Comparison of ENCODE assay signal across 24 cellular contexts in the genomic region with DNA sequence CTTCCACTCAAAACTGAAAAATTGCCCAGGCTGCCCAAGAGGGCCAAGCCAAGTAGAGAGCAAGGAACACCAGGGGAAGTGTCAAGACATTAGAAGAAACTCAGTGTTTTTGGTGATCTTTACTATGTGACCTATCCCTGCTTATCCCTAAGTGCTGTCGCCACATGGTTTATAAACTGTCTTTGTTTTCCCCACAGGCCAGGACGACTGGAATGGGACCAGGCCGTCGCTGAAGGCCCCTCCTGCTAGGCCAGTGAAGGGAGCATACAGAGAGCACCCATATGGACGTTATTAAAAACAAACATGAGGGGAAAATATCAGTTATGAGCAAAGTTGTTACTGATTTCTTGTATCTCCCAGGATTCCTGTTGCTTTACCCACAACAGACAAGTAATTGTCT. TPM values are rescaled to one million over a fixed set of nuclear protein-coding genes. Genes with fewer than 3 reads are reported as not detected.
DNase-seq lines count a peak whose midpoint lies in the region; ATAC-seq and TF ChIP-seq lines count a peak whose summit lies in the region.
"Had no signal": no experiment of that assay in that cellular context is flagged by ENCODE, and none has a peak within 500 bp of the region (broad histone marks: within the 10 kb centered on the region; RNA-seq: fewer than 3 reads in every experiment).

No MANE protein-coding gene starts in this region.

- H3K4me3 Mint-ChIP-seq in HFFc6 (no peak overlapping the region), WTC11 (no peak overlapping the region), progenitor cell of endocrine pancreas (ENCODE audit: low read depth) (no peak overlapping the region)
- H3K4me3 Mint-ChIP-seq: CD4-positive, alpha-beta T cell; H9 had no signal

- H3K27ac ChIP-seq in body of pancreas, result no peak overlapping the region
- H3K27ac ChIP-seq: BLaER1, GM23248, HL-60, SJCRH30 had no signal

- POLR2A ChIA-PET in WTC11 (lab: Charles Lee), result no interaction called here

- no peak for ATAC-seq in WTC11
- ATAC-seq in body of pancreas, result no peak
- ATAC-seq in mucosa of descending colon, result no peak
- ATAC-seq: GM12878 had no signal

- no peak for TF ChIP-seq POLR2A in body of pancreas (IDR thresholded peaks at IDR 0.05)

- no peaks in the 10 kb centered on the region for H3K9me3 ChIP-seq in body of pancreas
- H3K9me3 ChIP-seq in mucosa of descending colon, result no peaks in the 10 kb centered on the region
- H3K9me3 ChIP-seq: BLaER1, Caco-2, SJCRH30 had no signal

- H3K4me1 ChIP-seq in body of pancreas, result no peaks in the 10 kb centered on the region
- no peaks in the 10 kb centered on the region for H3K4me1 ChIP-seq in mucosa of descending colon (ENCODE audit: low read depth)
- H3K4me1 ChIP-seq: BLaER1, Caco-2, SJCRH30 had no signal

- H3K4me3 ChIP-seq in body of pancreas (no peak overlapping the region), mucosa of descending colon (no peak overlapping the region)
- H3K4me3 ChIP-seq: BLaER1, GM12878, GM23248, SJCRH30 had no signal

- H3K4me1 Mint-ChIP-seq in HFFc6 (ENCODE audit: low read depth), result no peaks in the 10 kb centered on the region; the same call in 1 of the 2 replicates
- H3K4me1 Mint-ChIP-seq in WTC11, result no peaks in the 10 kb centered on the region
- no peaks in the 10 kb centered on the region for H3K4me1 Mint-ChIP-seq in progenitor cell of endocrine pancreas (ENCODE audit: low read depth)
- H3K4me1 Mint-ChIP-seq: H9 had no signal

- H3K27ac Mint-ChIP-seq in HFFc6, result peak overlapping the region; percentile 46; the same call in 1 of the 2 replicates
- H3K27ac Mint-ChIP-seq in WTC11, result peak overlapping the region; percentile 76; the same call in 1 of the 2 replicates
- peak overlapping the region; percentile 49 for H3K27ac Mint-ChIP-seq in progenitor cell of endocrine pancreas
- H3K27ac Mint-ChIP-seq: CD4-positive, alpha-beta T cell; H9 had no signal

- WGBS in body of pancreas, 2 donors, result 78 to 83% methylated on average over 5 of the region's 5 CpGs

- CTCF ChIA-PET in WTC11 (lab: Charles Lee), result no interaction called here

- H3K36me3 ChIP-seq in body of pancreas (replicated peaks in 1 of 2; ENCODE audit: insufficient read depth in 1 of 2, low read depth in 2 of 2) (peaks cover 5 to 40% of the 10 kb centered on the region in 2 donors), mucosa of descending colon (ENCODE audit: low read depth) (peaks cover 22% of the 10 kb centered on the region)
- H3K36me3 ChIP-seq: BLaER1 had no signal

- H3K27me3 Mint-ChIP-seq in HFFc6 (ENCODE audit: insufficient read depth), result peaks cover 2% of the 10 kb centered on the region; the same call in 1 of the 2 replicates
- H3K27me3 Mint-ChIP-seq in WTC11 (ENCODE audit: low read depth), result no peaks in the 10 kb centered on the region
- H3K27me3 Mint-ChIP-seq in progenitor cell of endocrine pancreas, result no peaks in the 10 kb centered on the region
- H3K27me3 Mint-ChIP-seq: CD4-positive, alpha-beta T cell had no signal

- intact Hi-C loops in body of pancreas (cut with DNase I) (no loop called here), mucosa of descending colon (cut with DNase I, micrococcal nuclease) (no loop called here)

- DNase-seq in HFFc6 (no peak), WTC11 (ENCODE audit: low spot score) (no peak), globus pallidus (ENCODE audit: low spot score) (peak; percentile 63), progenitor cell of endocrine pancreas (ENCODE audit: low spot score, unreplicated experiment) (no peak), DMS 273 treated with DMSO at 0.1 percent for 48 hours (lab: John Stamatoyannopoulos, UW) (no peak), body of pancreas (no peak), mucosa of descending colon (no peak)
- DNase-seq: Caco-2; CD4-positive, alpha-beta T cell; DND-41; GM23248; H9; KBM-7; MM.1S; NCI-H1048; NCI-H1436; NCI-H187 treated with DMSO at 0.1 percent for 48 hours; NCI-H2227 treated with DMSO at 0.1 percent for 48 hours; NCI-H510A treated with DMSO at 0.1 percent for 48 hours; NCI-H748 treated with DMSO at 0.1 percent for 48 hours; SJCRH30 had no signal

- peaks cover 23% of the 10 kb centered on the region for H3K36me3 Mint-ChIP-seq in HFFc6 (ENCODE audit: low read depth)
- H3K36me3 Mint-ChIP-seq in WTC11, result peaks cover 76% of the 10 kb centered on the region
- H3K36me3 Mint-ChIP-seq in progenitor cell of endocrine pancreas (ENCODE audit: insufficient read depth), result peaks cover 34% of the 10 kb centered on the region

- no peak for TF ChIP-seq CTCF in HFFc6 (IDR thresholded peaks at IDR 0.05)
- no peak for TF ChIP-seq CTCF in WTC11 (IDR thresholded peaks at IDR 0.05)
- TF ChIP-seq CTCF in progenitor cell of endocrine pancreas (IDR thresholded peaks at IDR 0.05; ENCODE audit: unreplicated experiment), result no peak
- no peak for TF ChIP-seq CTCF in body of pancreas (IDR thresholded peaks at IDR 0.05)
- no peak for TF ChIP-seq CTCF in mucosa of descending colon (IDR thresholded peaks at IDR 0.05)

- H3K9me3 Mint-ChIP-seq in HFFc6, result no peaks in the 10 kb centered on the region
- H3K9me3 Mint-ChIP-seq in WTC11, result no peaks in the 10 kb centered on the region
- H3K9me3 Mint-ChIP-seq in progenitor cell of endocrine pancreas (ENCODE audit: low read depth), result no peaks in the 10 kb centered on the region
- H3K9me3 Mint-ChIP-seq: CD4-positive, alpha-beta T cell; H9 had no signal

- H3K27me3 ChIP-seq in body of pancreas, result no peaks in the 10 kb centered on the region
- H3K27me3 ChIP-seq: BLaER1, SJCRH30 had no signal

TF ChIP-seq in WTC11, 78 proteins besides CTCF, POLR2A, EP300 and RAD21:
- TF ChIP-seq, protein P1, sequence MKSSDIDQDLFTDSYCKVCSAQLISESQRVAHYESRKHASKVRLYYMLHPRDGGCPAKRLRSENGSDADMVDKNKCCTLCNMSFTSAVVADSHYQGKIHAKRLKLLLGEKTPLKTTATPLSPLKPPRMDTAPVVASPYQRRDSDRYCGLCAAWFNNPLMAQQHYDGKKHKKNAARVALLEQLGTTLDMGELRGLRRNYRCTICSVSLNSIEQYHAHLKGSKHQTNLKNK (CRISPR knock-in tag; IDR thresholded peaks at IDR 0.05), result no peak
- TF ChIP-seq SOX15 (CRISPR knock-in tag; IDR thresholded peaks at IDR 0.05), result no peak
- no peak for TF ChIP-seq NR1H2 (CRISPR knock-in tag; IDR thresholded peaks at IDR 0.05)
- no peak for TF ChIP-seq ZBTB21 (CRISPR knock-in tag; IDR thresholded peaks at IDR 0.05; ENCODE audit: borderline replicate concordance)
- no peak for TF ChIP-seq ZNF121 (CRISPR knock-in tag; IDR thresholded peaks at IDR 0.05)

RNA-seq across cellular contexts. Expression of a gene that starts 28.7 kb away (rescaled TPM):
- 100 to 1,000 TPM; 119 to 160 (median 148) TPM for total RNA-seq in HFFc6 (2021; fragmentation: NEBNext Ultra II Directional; extraction: Animal tissue kit (Norgen Biotek cat#: 25700))
- total RNA-seq in WTC11 (2021) (254 to 264 TPM (median 256 TPM) in 3 replicates), progenitor cell of endocrine pancreas (232 and 235 TPM in 2 replicates), body of pancreas (10 to 100 TPM; 36.6 to 37.1 TPM), mucosa of descending colon (100 to 1,000 TPM in 1 of 3 donors, 10 to 100 TPM in 2; 85.2 to 127 (median 90.5) TPM)

RNA-seq across cellular contexts. Expression of a gene that starts 30.4 kb away (rescaled TPM):
- 10 to 100 TPM; 17.6 to 23.2 (median 20.8) TPM for total RNA-seq in HFFc6 (2021; fragmentation: NEBNext Ultra II Directional; extraction: Animal tissue kit (Norgen Biotek cat#: 25700))
- 18.8 to 25.8 TPM (median 23.8 TPM) in 3 replicates for total RNA-seq in WTC11 (2021)
- 20.3 and 23.7 TPM in 2 replicates for total RNA-seq in progenitor cell of endocrine pancreas
- 10 to 100 TPM in 1 of 2 donors, 1 to 10 TPM in 1; 4.4 to 10.2 TPM for total RNA-seq in body of pancreas
- 10 to 100 TPM in 2 of 3 donors, 1 to 10 TPM in 1; 9.7 to 14.2 (median 12.2) TPM for total RNA-seq in mucosa of descending colon
